ENCODE assay signal across 8 cellular contexts in genomic region chrX:48071064-48071985, GRCh38. TPM values are rescaled to one million over a fixed set of nuclear protein-coding genes. Genes with fewer than 3 reads are reported as not detected.
DNase-seq lines count a peak whose midpoint lies in the region; ATAC-seq and TF ChIP-seq lines count a peak whose summit lies in the region.

TSS of gene ZNF630 (minus strand) at chrX:48071640. CDS start at chrX:48066886, 4,754 bp downstream.

- TF ChIP-seq POLR2A in adrenal gland (IDR thresholded peaks at IDR 0.05) = peak in 1 of 2 donors; percentile 27

- H3K4me3 Mint-ChIP-seq in CD4-positive, alpha-beta T cell = peak within 1 kb of the TSS; percentile 94
- H3K4me3 Mint-ChIP-seq in IgD-negative memory B cell (peak within 1 kb of the TSS; percentile 84 to 98 (median 92)), type B pancreatic cell (peak within 1 kb of the TSS; percentile 96)

- H3K36me3 Mint-ChIP-seq in CD4-positive, alpha-beta T cell (ENCODE audit: low read depth) = peaks cover 7% of the 10 kb centered on the region
- H3K36me3 Mint-ChIP-seq in IgD-negative memory B cell = peaks cover 2% of the 10 kb centered on the region
- peaks cover 7% of the 10 kb centered on the region for H3K36me3 Mint-ChIP-seq in type B pancreatic cell

- no peaks in the 10 kb centered on the region for H3K9me3 Mint-ChIP-seq in CD4-positive, alpha-beta T cell
- peaks cover 0 to 3% (median 0%) of the 10 kb centered on the region in 3 donors for H3K9me3 Mint-ChIP-seq in IgD-negative memory B cell
- peaks cover 7% of the 10 kb centered on the region for H3K9me3 Mint-ChIP-seq in type B pancreatic cell

- no peaks in the 10 kb centered on the region for H3K4me1 ChIP-seq in adrenal gland (replicated peaks in 1 of 2)

- no peaks in the 10 kb centered on the region for H3K36me3 ChIP-seq in adrenal gland (replicated peaks in 1 of 2)

- intact Hi-C loops in CD4-positive, alpha-beta T cell (cut with DNase I, micrococcal nuclease) = loop anchor here in 1 of 2 experiments (5.0 kb wide), 1 partner anchor 606 kb away; no protein-coding TSS in a partner anchor
- intact Hi-C loops in adrenal gland (cut with DNase I) = no loop called here
- intact Hi-C loops in left cardiac atrium (cut with DNase I) = no loop called here

- DNase-seq in CD4-positive, alpha-beta T cell = peak; percentile 15 to 61 (median 40)
- DNase-seq in GM20000 (ENCODE audit: low spot score) = peak; percentile 76
- peak; percentile 49 for DNase-seq in SK-N-DZ (ENCODE audit: low spot score)
- peak; percentile 72 to 92 (median 82) for DNase-seq in adrenal gland
- DNase-seq in left cardiac atrium = peak; percentile 78
- DNase-seq in pons (ENCODE audit: low spot score) = peak; percentile 62
- peak; percentile 68 for DNase-seq in type B pancreatic cell (ENCODE audit: extremely low spot score, unreplicated experiment)

- H3K27ac ChIP-seq in CD4-positive, alpha-beta T cell (ENCODE audit: low read depth, low read length) = peak within 1 kb of the TSS; percentile 40
- peak within 1 kb of the TSS in 4 of 5 donors; percentile 45 to 90 (median 64) for H3K27ac ChIP-seq in adrenal gland

- H3K9me3 ChIP-seq in CD4-positive, alpha-beta T cell (ENCODE audit: control insufficient read depth, low read length) = no peaks in the 10 kb centered on the region
- H3K9me3 ChIP-seq in adrenal gland (replicated peaks in 1 of 3) = no peaks in the 10 kb centered on the region

- no peaks in the 10 kb centered on the region for H3K27me3 Mint-ChIP-seq in CD4-positive, alpha-beta T cell
- no peaks in the 10 kb centered on the region for H3K27me3 Mint-ChIP-seq in IgD-negative memory B cell
- no peaks in the 10 kb centered on the region for H3K27me3 Mint-ChIP-seq in type B pancreatic cell

- peak; percentile 80 for ATAC-seq in CD4-positive, alpha-beta T cell (ENCODE audit: poor library complexity)
- ATAC-seq in left cardiac atrium = peak; percentile 91 to 98

- 1 to 40% (median 19%) methylated on average over 5 to 48 of the region's 48 CpGs for WGBS in adrenal gland, 4 donors

- peak within 1 kb of the TSS; percentile 92 for H3K27ac Mint-ChIP-seq in CD4-positive, alpha-beta T cell
- H3K27ac Mint-ChIP-seq in IgD-negative memory B cell (peak within 1 kb of the TSS; percentile 84 to 96 (median 88)), type B pancreatic cell (peak within 1 kb of the TSS; percentile 93)

- no peak for TF ChIP-seq CTCF in CD4-positive, alpha-beta T cell (IDR thresholded peaks at IDR 0.05)
- TF ChIP-seq CTCF in GM20000 (IDR thresholded peaks at IDR 0.05; ENCODE audit: extremely low read depth, missing control alignments) = no peak
- no peak for TF ChIP-seq CTCF in adrenal gland (IDR thresholded peaks at IDR 0.05)
- no peak for TF ChIP-seq CTCF in type B pancreatic cell (conservative IDR thresholded peaks at IDR 0.05)

- CTCF ChIA-PET in CD4-positive, alpha-beta T cell (lab: Charles Lee) = no interaction called here

- POLR2A ChIA-PET in CD4-positive, alpha-beta T cell (lab: Charles Lee) = interaction anchor here (0.6 to 1.0 kb wide), 4 partner anchors 50 to 927 kb away, joined by 3 to 4 read pairs (median 4); partner anchors contain the start of gene NDUFB11

- peaks cover 20% of the 10 kb centered on the region for H3K4me1 Mint-ChIP-seq in CD4-positive, alpha-beta T cell (ENCODE audit: low read depth)
- H3K4me1 Mint-ChIP-seq in IgD-negative memory B cell (peaks cover 2 to 10% (median 2%) of the 10 kb centered on the region in 3 donors), type B pancreatic cell (ENCODE audit: unreplicated experiment) (peaks cover 13% of the 10 kb centered on the region)

- peak within 1 kb of the TSS; percentile 3 to 67 (median 40) for H3K4me3 ChIP-seq in adrenal gland

- no peaks in the 10 kb centered on the region for H3K27me3 ChIP-seq in CD4-positive, alpha-beta T cell (ENCODE audit: control insufficient read depth, insufficient read depth, low read length)
- H3K27me3 ChIP-seq in adrenal gland = no peaks in the 10 kb centered on the region

RNA-seq across cellular contexts. Expression of gene ZNF630, which starts in this region (rescaled TPM):
- total RNA-seq in CD4-positive, alpha-beta T cell = 1 to 10 TPM; 1.2 to 1.9 TPM
- polyA plus RNA-seq in IgD-negative memory B cell (4.1 TPM), adrenal gland (1 to 10 TPM; 3.1 to 3.5 (median 3.1) TPM)
- polyA plus RNA-seq in SK-N-DZ (2014; cell fraction: cytosol; rRNA removed) = 0.66 and 1.5 TPM in 2 replicates
- polyA plus RNA-seq in SK-N-DZ (2014; cell fraction: nucleus; rRNA removed) = 1.9 and 2.6 TPM in 2 replicates
- total RNA-seq in adrenal gland (1 to 10 TPM in 7 of 8 donors, under 1 TPM in 1; 0.74 to 5.5 (median 3.5) TPM), left cardiac atrium (1 to 10 TPM; 1.7 to 2.8 TPM), type B pancreatic cell (ENCODE audit: low replicate concordance) (3.6 and 4.4 TPM in 2 replicates)

Comparison
In these comparisons a context has a peak if more than half of its experiments do, and no peak if none do; other contexts are left out.
1. Peak in every context shown above with its lines: DNase-seq, ATAC-seq, H3K4me3 ChIP-seq and H3K27ac ChIP-seq.